In the genomic region with DNA sequence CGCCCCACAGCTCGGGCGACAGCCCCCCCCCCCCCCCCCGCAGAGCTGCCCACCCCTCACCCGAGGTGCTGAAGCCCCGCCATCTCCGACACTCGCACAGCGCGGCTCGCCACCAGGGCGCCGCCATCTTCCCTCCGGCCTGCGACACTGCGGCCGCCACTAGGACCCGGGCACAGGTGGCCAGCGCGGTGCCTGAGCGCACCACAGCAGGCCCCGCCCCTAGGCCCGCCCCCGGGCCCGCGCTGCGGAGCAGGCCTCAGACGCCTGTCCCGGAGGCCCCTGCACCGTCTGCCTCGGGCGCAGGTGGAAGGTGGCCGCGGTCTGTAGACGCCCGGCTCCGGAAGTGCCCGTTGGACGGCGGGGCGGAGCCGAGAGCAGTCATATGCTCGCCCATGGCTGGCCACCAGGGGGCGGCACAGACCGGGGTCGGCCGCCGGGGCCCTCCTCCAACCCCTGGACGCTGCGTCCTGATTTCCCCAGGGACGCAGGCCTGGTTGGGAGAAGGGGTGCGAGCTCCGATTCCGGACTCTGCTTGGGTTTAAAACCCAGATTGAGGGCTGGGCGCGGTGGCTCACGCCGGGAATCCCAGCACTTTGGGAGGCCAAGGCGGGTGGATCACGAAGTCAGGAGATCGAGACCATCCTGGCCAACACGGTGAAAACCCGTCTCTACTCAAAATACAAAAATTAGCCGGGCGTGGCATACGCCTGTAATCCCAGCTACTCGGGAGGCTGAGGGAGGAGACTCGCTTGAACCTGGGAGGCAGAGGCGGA, we compare ENCODE assay signal across 8 cellular contexts. TPM values are rescaled to one million over a fixed set of nuclear protein-coding genes. Genes with fewer than 3 reads are reported as not detected.
A peak's percentile ranks its signal among the peaks of the same experiment; 100 is the strongest.
DNase-seq lines count a peak whose midpoint lies in the region; ATAC-seq and TF ChIP-seq lines count a peak whose summit lies in the region.

A gene (minus strand): TSS at position 136 of the 773 bp plus-strand sequence. CDS start 9 bp downstream, at position 127.

- peak within 1 kb of the TSS; percentile 77 to 90 for H3K27ac Mint-ChIP-seq in natural killer cell

- H3K27me3 Mint-ChIP-seq in natural killer cell (ENCODE audit: low read depth in 2 of 2), result no peaks in the 10 kb centered on the region

- peak within 1 kb of the TSS; percentile 56 for H3K27ac ChIP-seq in GM23248
- peak within 1 kb of the TSS; percentile 69 for H3K27ac ChIP-seq in fibroblast of lung (ENCODE audit: insufficient read depth, low read length)

- peak within 1 kb of the TSS; percentile 88 for H3K4me3 Mint-ChIP-seq in natural killer cell

- no peaks in the 10 kb centered on the region for H3K9me2 ChIP-seq in GM23248 (ENCODE audit: insufficient read depth)

- H3K4me1 Mint-ChIP-seq in natural killer cell, result peaks cover 0 to 14% of the 10 kb centered on the region in 2 donors

- ATAC-seq in natural killer cell, result peak; percentile 95 to 99 (median 95)

- intact Hi-C loops in natural killer cell (cut with micrococcal nuclease), result loop anchor here (1.0 to 2.0 kb wide), 3 partner anchors 36 to 100 kb away; a partner anchor contains a TSS

- H3K79me2 ChIP-seq in GM23248 (ENCODE audit: insufficient read depth) (peaks cover 13% of the 10 kb centered on the region), fibroblast of lung (ENCODE audit: control insufficient read depth, insufficient read depth, low read length) (peaks cover 5% of the 10 kb centered on the region)

- H3K36me3 ChIP-seq in GM23248 (ENCODE audit: low read depth) (no peaks in the 10 kb centered on the region; the same call in 1 of the 2 replicates), fibroblast of lung (ENCODE audit: control insufficient read depth, insufficient read depth, low read length) (peaks cover 10% of the 10 kb centered on the region)

- H4K20me1 ChIP-seq in GM23248 (ENCODE audit: insufficient read depth), result no peaks in the 10 kb centered on the region
- H4K20me1 ChIP-seq in fibroblast of lung (ENCODE audit: control insufficient read depth, extremely low read depth, insufficient read depth, low read length), result no peaks in the 10 kb centered on the region

- in situ Hi-C loops in GM23248 (cut with MboI), result loop anchor here (25.0 kb wide), 1 partner anchor 382 kb away; no protein-coding TSS in a partner anchor

- peak within 1 kb of the TSS; percentile 81 for H3K9ac ChIP-seq in GM23248
- peak within 1 kb of the TSS; percentile 77 for H3K9ac ChIP-seq in fibroblast of lung (ENCODE audit: insufficient read depth, low read length)

- H3K4me1 ChIP-seq in GM23248 (ENCODE audit: insufficient read depth), result peaks cover 12% of the 10 kb centered on the region
- no peaks in the 10 kb centered on the region for H3K4me1 ChIP-seq in fibroblast of lung (ENCODE audit: control insufficient read depth, extremely low read depth, insufficient read depth, low read length)

- H3K36me3 Mint-ChIP-seq in natural killer cell, result no peaks in the 10 kb centered on the region

- no peaks in the 10 kb centered on the region for H3K9me3 Mint-ChIP-seq in natural killer cell

- peak within 1 kb of the TSS; percentile 92 for H2AFZ ChIP-seq in GM23248
- peak within 1 kb of the TSS; percentile 75 for H2AFZ ChIP-seq in fibroblast of lung (ENCODE audit: low read length)

- peak within 1 kb of the TSS; percentile 79 for H3K4me3 ChIP-seq in GM23248
- peak within 1 kb of the TSS; percentile 75 to 92 (median 80) for H3K4me3 ChIP-seq in fibroblast of lung (replicated peaks in 1 of 4; ENCODE audit: control extremely low read depth in 1 of 4, insufficient read depth in 1 of 4, low read depth in 3 of 4, low read length in 4 of 4)

- TF ChIP-seq CTCF in fibroblast of lung (conservative IDR thresholded peaks at IDR 0.05 in 1 of 2, IDR thresholded peaks at IDR 0.05 in 1 of 2; ENCODE audit: low read depth in 1 of 2, low read length in 2 of 2) (peak; percentile 73 to 87), natural killer cell (IDR thresholded peaks at IDR 0.05) (peak; percentile 98)

- H3F3A ChIP-seq in GM23248 (ENCODE audit: insufficient read depth), result peaks cover 27% of the 10 kb centered on the region; the same call in 1 of the 2 replicates

- WGBS in GM23248 (ENCODE audit: low coverage in 1 of 2, low lambda C conversion rate in 2 of 2, missing lambda C conversion rate in 2 of 2), 2 experiments, result 2 to 4% methylated on average over 34 to 47 of the region's 69 CpGs

- H3K27me3 ChIP-seq in GM23248 (replicated peaks; ENCODE audit: insufficient read depth), result no peaks in the 10 kb centered on the region
- no peaks in the 10 kb centered on the region for H3K27me3 ChIP-seq in fibroblast of lung (ENCODE audit: control insufficient read depth, insufficient read depth, low read length)

- DNase-seq in EH (ENCODE audit: low read depth), result peak; percentile 96
- DNase-seq in GM23248, result peak; percentile 95
- DNase-seq in LHCN-M2 (ENCODE audit: low read depth), result peak; percentile 91
- DNase-seq in RPMI7951 (ENCODE audit: low read depth), result peak; percentile 93
- peak; percentile 87 to 96 for DNase-seq in activated T-helper 1 cell treated with anti-CD3 and anti-CD28 coated beads, Interleukin-2, amount 50 U/mL, for 16 hours (ENCODE audit: low read depth in 1 of 2, low spot score in 1 of 2)
- DNase-seq in fibroblast of lung (ENCODE audit: low read depth in 2 of 2), result peak; percentile 91 to 93
- DNase-seq in natural killer cell, result peak; percentile 94
- DNase-seq in stimulated activated naive CD4-positive, alpha-beta T cell treated with Interleukin-2 at 50 U/mL for 16 hours (lab: John Stamatoyannopoulos, UW), result peak; percentile 92

- H3K9me3 ChIP-seq in GM23248 (ENCODE audit: low read depth) (no peaks in the 10 kb centered on the region), fibroblast of lung (ENCODE audit: control insufficient read depth, insufficient read depth, low read depth, low read length) (no peaks in the 10 kb centered on the region)

- H3K4me2 ChIP-seq in GM23248 (ENCODE audit: unreplicated experiment) (peak within 1 kb of the TSS; percentile 86), fibroblast of lung (ENCODE audit: extremely low read depth, insufficient read depth, low read length) (peak within 1 kb of the TSS; percentile 95)

RNA-seq across cellular contexts. Expression of the gene that starts here (rescaled TPM):
- 18.8 and 36.9 TPM in 2 replicates for total RNA-seq in GM23248 (2014; rRNA removed; shearing (Covaris generic))
- polyA plus RNA-seq in GM23248 (2016; fragmentation: Nextera tagmentation; extraction: Ambion mirVana) (51.9 and 58.4 TPM in 2 replicates), fibroblast of lung (19.3 and 29.7 TPM in 2 replicates)
- total RNA-seq in LHCN-M2 (2014; rRNA removed) (28.7 and 37.1 TPM in 2 replicates), fibroblast of lung (30.8 and 36.0 TPM in 2 replicates), natural killer cell (100 to 1,000 TPM in 1 of 3 donors, 10 to 100 TPM in 2; 68.6 to 110 (median 96.7) TPM)
- polyA plus RNA-seq in LHCN-M2 (2012), result 38.5 TPM
- 25.4 and 36.3 TPM in 2 replicates for total RNA-seq in RPMI7951 (2014; rRNA removed; shearing (Covaris generic))
- polyA plus RNA-seq in fibroblast of lung (2012), result 28.1 and 51.3 TPM in 2 replicates
- 57.4 and 86.3 TPM in 2 replicates for polyA minus RNA-seq in fibroblast of lung (ENCODE audit: low replicate concordance)

Comparison
In these comparisons a context has a peak if more than half of its experiments do, and no peak if none do; other contexts are left out.
1. Peak in every context shown above with its lines: DNase-seq, ATAC-seq, H3K4me3 ChIP-seq and H3K27ac ChIP-seq.